Comparison of ENCODE assay signal across 32 cellular contexts in the genomic region with DNA sequence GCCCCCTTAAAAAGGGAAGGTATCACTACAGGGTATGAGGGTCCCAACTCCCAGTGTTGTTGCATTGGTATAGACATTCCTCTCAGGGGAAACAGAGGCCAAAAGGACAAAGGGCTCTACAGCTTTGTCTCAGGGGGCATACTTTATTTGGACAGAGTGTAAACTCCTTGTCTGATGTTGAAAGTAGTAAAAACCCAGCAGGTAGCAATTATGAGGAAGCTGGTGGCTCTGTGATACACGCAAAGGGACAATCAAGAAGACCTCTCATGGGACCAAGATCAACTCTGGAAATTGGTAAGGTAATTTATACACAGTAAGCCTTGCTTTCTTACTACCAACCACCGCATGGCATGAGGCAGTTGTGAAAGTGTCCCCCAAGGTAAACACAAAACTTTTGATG.
"Had no signal": no experiment of that assay in that cellular context is flagged by ENCODE, and none has a peak within 500 bp of the region (broad histone marks: within the 10 kb centered on the region; RNA-seq: fewer than 3 reads in every experiment).

No MANE protein-coding gene starts in this region.

- H3K4me1 Mint-ChIP-seq: activated B cell treated with CpG ODN at 0.5 μM for 24 hours; activated CD4-positive, alpha-beta memory T cell treated with anti-CD3 and anti-CD28 coated beads, Interleukin-2, amount 10 ng/mL, durations not matched to agents 7 days and 5 days; activated CD4-positive, alpha-beta T cell treated with anti-CD3 and anti-CD28 coated beads, Interleukin-2, amount 10 ng/mL, durations not matched to agents 24 days and 14 days; activated CD8-positive, alpha-beta memory T cell treated with anti-CD3 and anti-CD28 coated beads, Interleukin-2, amount 10 ng/mL, durations not matched to agents 7 days and 5 days; activated naive CD8-positive, alpha-beta T cell treated with anti-CD3 and anti-CD28 coated beads for 36 hours had no signal

- H3K9me3 Mint-ChIP-seq: activated B cell treated with CpG ODN at 0.5 μM for 24 hours; activated CD4-positive, alpha-beta T cell treated with anti-CD3 and anti-CD28 coated beads, Interleukin-2, amount 10 ng/mL, durations not matched to agents 24 days and 14 days; activated T-cell treated with anti-CD3 and anti-CD28 coated beads, Interleukin-2, amount 50 U/mL, for 24 hours had no signal

- ATAC-seq: activated CD8-positive, alpha-beta memory T cell treated with anti-CD3 and anti-CD28 coated beads, Interleukin-2, amount 10 ng/mL, durations not matched to agents 7 days and 5 days; activated CD8-positive, alpha-beta T cell treated with anti-CD3 and anti-CD28 coated beads, Interleukin-2, amount 10 ng/mL, durations not matched to agents 7 days and 5 days; activated naive CD4-positive, alpha-beta T cell treated with anti-CD3 and anti-CD28 coated beads, Interleukin-2, amount 50 U/mL, for 72 hours; body of pancreas had no signal

- H3K4me3 Mint-ChIP-seq: activated B cell treated with CpG ODN at 0.5 μM for 24 hours; activated CD4-positive, alpha-beta memory T cell treated with anti-CD3 and anti-CD28 coated beads, Interleukin-2, amount 10 ng/mL, durations not matched to agents 7 days and 5 days; activated CD4-positive, alpha-beta T cell treated with anti-CD3 and anti-CD28 coated beads, Interleukin-2, amount 10 ng/mL, durations not matched to agents 24 days and 14 days; activated CD8-positive, alpha-beta memory T cell treated with anti-CD3 and anti-CD28 coated beads, Interleukin-2, amount 10 ng/mL, durations not matched to agents 7 days and 5 days; activated CD8-positive, alpha-beta T cell treated with anti-CD3 and anti-CD28 coated beads, Interleukin-2, amount 10 ng/mL, durations not matched to agents 7 days and 5 days; activated naive CD4-positive, alpha-beta T cell treated with anti-CD3 and anti-CD28 coated beads for 36 hours; activated naive CD8-positive, alpha-beta T cell treated with anti-CD3 and anti-CD28 coated beads for 36 hours; activated T-cell treated with anti-CD3 and anti-CD28 coated beads, Interleukin-2, amount 50 U/mL, for 24 hours; T-helper 2 cell treated with Interferon-gamma antibody and Interleukin-4, amounts not matched to agents 5 μg/mL and 100 μg/mL, for 36 hours had no signal

- H3K9me3 ChIP-seq: adrenal gland, body of pancreas, breast epithelium had no signal

- H3K4me1 ChIP-seq: adrenal gland, body of pancreas, breast epithelium had no signal

- H3K27ac Mint-ChIP-seq: activated B cell treated with CpG ODN at 0.5 μM for 24 hours; activated CD4-positive, alpha-beta memory T cell treated with anti-CD3 and anti-CD28 coated beads, Interleukin-2, amount 10 ng/mL, durations not matched to agents 7 days and 5 days; activated CD4-positive, alpha-beta T cell treated with anti-CD3 and anti-CD28 coated beads, Interleukin-2, amount 10 ng/mL, durations not matched to agents 24 days and 14 days; activated CD8-positive, alpha-beta memory T cell treated with anti-CD3 and anti-CD28 coated beads, Interleukin-2, amount 10 ng/mL, durations not matched to agents 7 days and 5 days; activated CD8-positive, alpha-beta T cell treated with anti-CD3 and anti-CD28 coated beads, Interleukin-2, amount 10 ng/mL, durations not matched to agents 7 days and 5 days; activated naive CD4-positive, alpha-beta T cell treated with anti-CD3 and anti-CD28 coated beads for 36 hours; activated naive CD4-positive, alpha-beta T cell treated with anti-CD3 and anti-CD28 coated beads, Interleukin-2, amount 50 U/mL, for 72 hours; activated naive CD8-positive, alpha-beta T cell treated with anti-CD3 and anti-CD28 coated beads for 36 hours; activated T-cell treated with anti-CD3 and anti-CD28 coated beads, Interleukin-2, amount 50 U/mL, for 24 hours; activated T-helper 2 cell treated with anti-CD3 and anti-CD28 coated beads, Interferon-gamma antibody, Interleukin-2, Interleukin-4, amounts not matched to agents 10 μg/mL and 5 μg/mL and 100 μg/mL, durations not matched to agents 14 hours and 24 hours and 36 hours; T-helper 2 cell treated with Interferon-gamma antibody and Interleukin-4, amounts not matched to agents 5 μg/mL and 100 μg/mL, for 36 hours had no signal

- DNase-seq: activated B cell treated with CpG ODN at 0.5 μM for 24 hours; activated CD4-positive, alpha-beta memory T cell treated with anti-CD3 and anti-CD28 coated beads, Interleukin-2, amount 10 ng/mL, durations not matched to agents 7 days and 5 days; activated CD4-positive, alpha-beta T cell treated with anti-CD3 and anti-CD28 coated beads for 4 hours; activated CD4-positive, alpha-beta T cell treated with anti-CD3 and anti-CD28 coated beads, Interleukin-2, amount 10 ng/mL, durations not matched to agents 24 days and 14 days; activated CD4-positive, alpha-beta T cell treated with anti-CD3 and anti-CD28 coated beads, Interleukin-2, amount 50 U/mL, for 1 hour; activated CD4-positive, alpha-beta T cell treated with anti-CD3 and anti-CD28 coated beads, Interleukin-2, amount 50 U/mL, for 4 hours; activated CD4-positive, CD25-positive, alpha-beta regulatory T cell treated with anti-CD3 and anti-CD28 coated beads, Interleukin-2, amount 50 U/mL, for 72 hours; activated CD8-positive, alpha-beta memory T cell treated with anti-CD3 and anti-CD28 coated beads for 24 hours; activated CD8-positive, alpha-beta memory T cell treated with anti-CD3 and anti-CD28 coated beads, Interleukin-2, amount 10 ng/mL, durations not matched to agents 7 days and 5 days; activated CD8-positive, alpha-beta memory T cell treated with anti-CD3 and anti-CD28 coated beads, Interleukin-2, amount 50 U/mL, for 48 hours; activated CD8-positive, alpha-beta T cell treated with anti-CD3 and anti-CD28 coated beads, Interleukin-2, amount 10 ng/mL, durations not matched to agents 7 days and 5 days; activated effector memory CD4-positive, alpha-beta T cell treated with Interleukin-2 at 50 U/mL for 16 hours; activated gamma-delta T cell; activated naive CD4-positive, alpha-beta T cell; activated naive CD4-positive, alpha-beta T cell treated with anti-CD3 and anti-CD28 coated beads for 36 hours; activated naive CD4-positive, alpha-beta T cell treated with anti-CD3 and anti-CD28 coated beads, Interleukin-2, amount 50 U/mL, for 16 hours; activated naive CD8-positive, alpha-beta T cell treated with anti-CD3 and anti-CD28 coated beads for 36 hours; activated T-cell treated with anti-CD3 and anti-CD28 coated beads, Interleukin-2, amount 50 U/mL, for 24 hours; activated T-cell treated with anti-CD3 and anti-CD28 coated beads, Interleukin-2, amount 50 U/mL, for 48 hours; adrenal gland; amniotic stem cell; aorta; body of pancreas; brain microvascular endothelial cell; central memory CD4-positive, alpha-beta T cell; T-helper 2 cell; T-helper 9 cell had no signal

- H3K36me3 ChIP-seq: adrenal gland, brain microvascular endothelial cell, breast epithelium had no signal

- H3K36me3 Mint-ChIP-seq: activated CD8-positive, alpha-beta memory T cell treated with anti-CD3 and anti-CD28 coated beads, Interleukin-2, amount 10 ng/mL, durations not matched to agents 7 days and 5 days; activated naive CD4-positive, alpha-beta T cell treated with anti-CD3 and anti-CD28 coated beads, Interleukin-2, amount 50 U/mL, for 72 hours; activated naive CD8-positive, alpha-beta T cell treated with anti-CD3 and anti-CD28 coated beads for 36 hours had no signal

- H3K27me3 Mint-ChIP-seq: activated B cell treated with CpG ODN at 0.5 μM for 24 hours; activated CD4-positive, alpha-beta memory T cell treated with anti-CD3 and anti-CD28 coated beads, Interleukin-2, amount 10 ng/mL, durations not matched to agents 7 days and 5 days; activated CD4-positive, alpha-beta T cell treated with anti-CD3 and anti-CD28 coated beads, Interleukin-2, amount 10 ng/mL, durations not matched to agents 24 days and 14 days; activated CD8-positive, alpha-beta memory T cell treated with anti-CD3 and anti-CD28 coated beads, Interleukin-2, amount 10 ng/mL, durations not matched to agents 7 days and 5 days; activated naive CD8-positive, alpha-beta T cell treated with anti-CD3 and anti-CD28 coated beads for 36 hours; activated T-cell treated with anti-CD3 and anti-CD28 coated beads, Interleukin-2, amount 50 U/mL, for 24 hours had no signal

- H3K4me3 ChIP-seq: adrenal gland, body of pancreas, breast epithelium had no signal

- H3K27me3 ChIP-seq: adrenal gland, body of pancreas, brain microvascular endothelial cell, breast epithelium had no signal

- H3K27ac ChIP-seq: adrenal gland, body of pancreas, brain microvascular endothelial cell, breast epithelium, VCaP had no signal
